In the genomic region with DNA sequence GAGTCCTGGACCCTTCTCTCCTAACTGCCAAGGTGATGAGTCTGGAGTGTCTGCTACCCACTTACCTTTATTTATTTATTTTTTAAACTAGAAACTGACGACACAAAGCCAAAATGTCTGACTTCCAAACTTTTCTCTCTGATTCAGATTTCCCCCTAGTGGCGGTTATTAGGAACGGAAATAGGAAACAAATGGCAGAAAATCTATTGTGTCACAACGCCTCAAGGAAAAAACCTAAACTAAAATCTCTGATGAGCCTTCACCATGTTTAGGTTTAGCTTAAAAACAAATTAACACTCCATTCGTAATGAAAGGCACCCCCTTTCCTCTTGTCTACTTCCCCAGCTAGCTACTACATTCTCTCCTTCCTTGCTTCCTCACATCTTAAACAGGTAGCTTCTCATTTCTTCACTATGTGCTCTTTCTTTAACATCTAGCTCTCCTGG, we compare ENCODE assay signal across 1 cellular context.
TF ChIP-seq lines count a peak whose summit lies in the region.

No MANE protein-coding gene starts in this region.

TF ChIP-seq in SK-N-SH treated with all-trans-retinoic acid at 6 μM for 48 hours, 23 proteins besides CTCF, POLR2A, EP300 and RAD21 (continued from another document):
- TF ChIP-seq, protein P1, sequence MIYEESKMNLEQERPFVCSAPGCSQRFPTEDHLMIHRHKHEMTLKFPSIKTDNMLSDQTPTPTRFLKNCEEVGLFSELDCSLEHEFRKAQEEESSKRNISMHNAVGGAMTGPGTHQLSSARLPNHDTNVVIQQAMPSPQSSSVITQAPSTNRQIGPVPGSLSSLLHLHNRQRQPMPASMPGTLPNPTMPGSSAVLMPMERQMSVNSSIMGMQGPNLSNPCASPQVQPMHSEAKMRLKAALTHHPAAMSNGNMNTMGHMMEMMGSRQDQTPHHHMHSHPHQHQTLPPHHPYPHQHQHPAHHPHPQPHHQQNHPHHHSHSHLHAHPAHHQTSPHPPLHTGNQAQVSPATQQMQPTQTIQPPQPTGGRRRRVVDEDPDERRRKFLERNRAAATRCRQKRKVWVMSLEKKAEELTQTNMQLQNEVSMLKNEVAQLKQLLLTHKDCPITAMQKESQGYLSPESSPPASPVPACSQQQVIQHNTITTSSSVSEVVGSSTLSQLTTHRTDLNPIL (CRISPR knock-in tag; IDR thresholded peaks at IDR 0.05; ENCODE audit: low read depth) = no peak
- TF ChIP-seq OSR1 (CRISPR knock-in tag; IDR thresholded peaks at IDR 0.05) = no peak
- no peak for TF ChIP-seq ZFP30 (CRISPR knock-in tag; IDR thresholded peaks at IDR 0.05)
- TF ChIP-seq ZNF70 (CRISPR knock-in tag; IDR thresholded peaks at IDR 0.05) = no peak
